In the genomic region with DNA sequence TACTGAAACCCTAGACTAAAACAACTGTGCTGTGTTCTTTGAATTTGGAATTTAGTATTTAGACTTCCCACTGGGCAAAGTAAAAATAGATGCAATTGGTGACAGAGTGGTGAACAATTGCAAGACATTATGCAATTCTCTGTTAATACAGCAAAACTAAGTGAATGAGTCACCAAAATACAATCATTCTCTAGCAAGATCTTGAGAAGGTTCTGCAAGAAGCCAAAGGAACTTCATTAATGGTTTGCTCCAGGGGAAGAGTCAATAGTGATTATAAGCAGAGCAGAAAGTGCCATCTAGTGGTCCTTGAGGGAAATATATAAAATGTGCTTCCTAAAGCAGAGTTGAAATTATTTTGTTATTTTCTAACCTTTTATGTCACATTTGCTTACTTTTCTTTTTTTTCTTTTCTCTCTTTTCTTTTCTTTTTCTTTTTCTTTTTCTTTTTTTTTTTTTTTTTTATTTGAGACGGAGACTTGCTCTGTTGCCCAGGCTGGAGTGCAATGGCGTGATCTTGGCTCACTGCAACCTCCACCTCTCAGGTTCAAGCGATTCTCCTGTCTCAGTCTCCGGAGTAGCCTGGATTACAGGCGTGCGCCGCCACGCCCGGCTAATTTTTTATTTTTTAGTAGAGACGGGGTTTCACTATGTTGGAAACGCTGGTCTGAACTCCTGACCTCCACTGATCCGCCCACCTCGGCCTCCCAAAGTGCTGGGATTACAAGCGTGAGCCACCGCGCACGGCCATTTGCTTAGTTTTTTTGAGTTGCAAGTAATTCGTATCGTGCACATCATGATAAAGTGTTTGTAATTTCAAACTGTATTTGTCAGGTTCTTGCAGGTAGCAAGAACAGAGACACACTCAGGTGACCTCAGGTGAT, we compare ENCODE assay signal across 8 cellular contexts.
DNase-seq lines count a peak whose midpoint lies in the region; ATAC-seq, FAIRE-seq and TF ChIP-seq lines count a peak whose summit lies in the region.

No MANE protein-coding gene starts in this region.

- CTCF ChIA-PET in RWPE1 (lab: Yijun Ruan, JAX) = no interaction called here
- CTCF ChIA-PET in activated CD4-positive, alpha-beta memory T cell treated with anti-CD3 and anti-CD28 coated beads, Interleukin-2, amount 10 ng/mL, durations not matched to agents 7 days and 5 days (lab: Charles Lee) = no interaction called here

- intact Hi-C loops in Right ventricle myocardium inferior (cut with DNase I) = loop anchor here (5.0 kb wide), 2 partner anchors 68 to 378 kb away; no protein-coding TSS in a partner anchor
- intact Hi-C loops in mucosa of descending colon (cut with DNase I, micrococcal nuclease) = loop anchor here in 1 of 2 donors (2.0 to 5.0 kb wide), 2 partner anchors 73 to 378 kb away; no protein-coding TSS in a partner anchor

- no peaks in the 10 kb centered on the region for H3K4me1 Mint-ChIP-seq in activated CD4-positive, alpha-beta memory T cell treated with anti-CD3 and anti-CD28 coated beads, Interleukin-2, amount 10 ng/mL, durations not matched to agents 7 days and 5 days

- TF ChIP-seq POLR2A in H54 (IDR thresholded peaks at IDR 0.05; ENCODE audit: low read depth, low read length) = no peak

- H3K4me3 Mint-ChIP-seq in activated CD4-positive, alpha-beta memory T cell treated with anti-CD3 and anti-CD28 coated beads, Interleukin-2, amount 10 ng/mL, durations not matched to agents 7 days and 5 days = no peak overlapping the region

- H3K4me3 ChIP-seq in cardiac muscle cell (no peak overlapping the region), mucosa of descending colon (no peak overlapping the region)

- H3K27ac ChIP-seq in cardiac muscle cell = no peak overlapping the region
- H3K27ac ChIP-seq in RWPE1 = no peak overlapping the region

- no peaks in the 10 kb centered on the region for H3K9me3 Mint-ChIP-seq in activated CD4-positive, alpha-beta memory T cell treated with anti-CD3 and anti-CD28 coated beads, Interleukin-2, amount 10 ng/mL, durations not matched to agents 7 days and 5 days

- DNase-seq in cardiac muscle cell (ENCODE audit: low read depth in 1 of 2, low spot score in 1 of 2) (peak; percentile 65 to 92), Right ventricle myocardium inferior (ENCODE audit: missing footprints) (no peak), H54 (ENCODE audit: insufficient read length, low spot score) (peak; percentile 23), LHCN-M2 (ENCODE audit: low read depth) (peak; percentile 89), RWPE1 (ENCODE audit: low spot score) (peak; percentile 80), mucosa of descending colon (peak in 1 of 3 donors; percentile 8)
- DNase-seq in activated CD4-positive, alpha-beta memory T cell treated with anti-CD3 and anti-CD28 coated beads, Interleukin-2, amount 10 ng/mL, durations not matched to agents 7 days and 5 days = no peak

- H3K36me3 ChIP-seq in cardiac muscle cell (no peaks in the 10 kb centered on the region), mucosa of descending colon (ENCODE audit: low read depth) (no peaks in the 10 kb centered on the region)

- H3K9me3 ChIP-seq in cardiac muscle cell (ENCODE audit: low read depth) (no peaks in the 10 kb centered on the region), mucosa of descending colon (no peaks in the 10 kb centered on the region)

- no peaks in the 10 kb centered on the region for H3K4me1 ChIP-seq in cardiac muscle cell (ENCODE audit: low read depth)
- no peaks in the 10 kb centered on the region for H3K4me1 ChIP-seq in mucosa of descending colon (ENCODE audit: low read depth)

- TF ChIP-seq CTCF in cardiac muscle cell (IDR thresholded peaks at IDR 0.05; ENCODE audit: low read depth, low read length) (peak; percentile 53), RWPE1 (conservative IDR thresholded peaks at IDR 0.05; ENCODE audit: low read depth) (peak; percentile 73), mucosa of descending colon (IDR thresholded peaks at IDR 0.05) (peak; percentile 28)

- H3K27me3 ChIP-seq in cardiac muscle cell = no peaks in the 10 kb centered on the region

- ATAC-seq in Right ventricle myocardium inferior (no peak), mucosa of descending colon (peak; percentile 82)

- FAIRE-seq in H54 (lab: Jason Lieb, UNC) (peak; percentile 77), endometrium (lab: Jason Lieb, UNC) (peak; percentile 97)

- no peaks in the 10 kb centered on the region for H3K36me3 Mint-ChIP-seq in activated CD4-positive, alpha-beta memory T cell treated with anti-CD3 and anti-CD28 coated beads, Interleukin-2, amount 10 ng/mL, durations not matched to agents 7 days and 5 days (ENCODE audit: low read depth)

- no peak overlapping the region for H3K27ac Mint-ChIP-seq in activated CD4-positive, alpha-beta memory T cell treated with anti-CD3 and anti-CD28 coated beads, Interleukin-2, amount 10 ng/mL, durations not matched to agents 7 days and 5 days

- H3K27me3 Mint-ChIP-seq in activated CD4-positive, alpha-beta memory T cell treated with anti-CD3 and anti-CD28 coated beads, Interleukin-2, amount 10 ng/mL, durations not matched to agents 7 days and 5 days = peaks cover 9% of the 10 kb centered on the region

- POLR2A ChIA-PET in RWPE1 (lab: Yijun Ruan, JAX; ENCODE audit: low non-redundant PET) = no interaction called here
- POLR2A ChIA-PET in activated CD4-positive, alpha-beta memory T cell treated with anti-CD3 and anti-CD28 coated beads, Interleukin-2, amount 10 ng/mL, durations not matched to agents 7 days and 5 days (lab: Charles Lee) = no interaction called here

Comparison
In these comparisons a context has a peak if more than half of its experiments do, and no peak if none do; other contexts are left out.
1. DNase-seq: peak in cardiac muscle cell (2 of 2), H54 (single experiment), LHCN-M2 (single experiment) and RWPE1 (single experiment); none in Right ventricle myocardium inferior (single experiment) and activated CD4-positive, alpha-beta memory T cell treated with anti-CD3 and anti-CD28 coated beads, Interleukin-2, amount 10 ng/mL, durations not matched to agents 7 days and 5 days (single experiment).
2. Peak in every context shown above with its lines, with median percentiles within 50 percentile points of each other: CTCF ChIP-seq.